8 cellular contexts compared by ENCODE assay signal in genomic region chr1:43978551-43979260, GRCh38. TPM values are rescaled to one million over a fixed set of nuclear protein-coding genes. Genes with fewer than 3 reads are reported as not detected.
DNase-seq lines count a peak whose midpoint lies in the region; TF ChIP-seq lines count a peak whose summit lies in the region.

TSS of gene B4GALT2 (plus strand) at chr1:43979210. CDS start at chr1:43981161, 1,951 bp downstream.

- H3K4me3 ChIP-seq in right atrium auricular region (peak within 1 kb of the TSS; percentile 77 to 81), prostate gland (peak within 1 kb of the TSS; percentile 65 to 68)

- TF ChIP-seq CTCF in right atrium auricular region (IDR thresholded peaks at IDR 0.05) (no peak), prostate gland (IDR thresholded peaks at IDR 0.05) (no peak)

- H3K4me1 ChIP-seq in right atrium auricular region (peaks cover 3 to 51% of the 10 kb centered on the region in 2 donors), prostate gland (replicated peaks) (peaks cover 30% of the 10 kb centered on the region)

- in situ Hi-C loops in ACHN (cut with HindIII; ENCODE audit: low pct_ligation_motif_present, low pct_unique_long_range_greater_than_20kb, low sequenced_read_pairs): no loop called here
- in situ Hi-C loops in GM18951 (cut with MboI; ENCODE audit: low sequenced_read_pairs, unreplicated experiment): no loop called here

- peak; percentile 36 for DNase-seq in ACHN
- peak; percentile 51 for DNase-seq in OCI-M1 (lab: John Stamatoyannopoulos, UW)
- no peak for DNase-seq in right atrium auricular region (ENCODE audit: low spot score)
- DNase-seq in prostate gland (ENCODE audit: low spot score): peak; percentile 30
- DNase-seq in amniotic stem cell (lab: John Stamatoyannopoulos, UW): no peak
- DNase-seq in NCI-H187 (lab: John Stamatoyannopoulos, UW): no peak

- H3K36me3 ChIP-seq in right atrium auricular region (peaks cover 21% of the 10 kb centered on the region), prostate gland (peaks cover 0 to 9% of the 10 kb centered on the region in 2 donors)

- TF ChIP-seq POLR2A in GM18951 (IDR thresholded peaks at IDR 0.05; ENCODE audit: extremely low read depth, insufficient read depth, insufficient read length) (peak; percentile 46), prostate gland (IDR thresholded peaks at IDR 0.05) (no peak)

- no peaks in the 10 kb centered on the region for H3K9me3 ChIP-seq in right atrium auricular region
- H3K9me3 ChIP-seq in prostate gland: no peaks in the 10 kb centered on the region

- intact Hi-C loops in prostate gland (cut with DNase I): no loop called here

- WGBS in prostate gland: 18% methylated on average over 17 of the region's 54 CpGs

- peak within 1 kb of the TSS; percentile 29 for H3K27ac ChIP-seq in angular gyrus (ENCODE audit: low read depth, low read length)
- H3K27ac ChIP-seq in right atrium auricular region: peak within 1 kb of the TSS; percentile 48 to 62
- peak within 1 kb of the TSS; percentile 50 to 60 for H3K27ac ChIP-seq in prostate gland

- H3K27me3 ChIP-seq in right atrium auricular region (no peaks in the 10 kb centered on the region), prostate gland (replicated peaks; ENCODE audit: insufficient read depth) (no peaks in the 10 kb centered on the region)

RNA-seq across cellular contexts. Expression of gene B4GALT2, which starts in this region (rescaled TPM):
- 10 to 100 TPM; 33.0 to 48.5 TPM for total RNA-seq in right atrium auricular region
- 10 to 100 TPM; 34.8 to 63.9 TPM for total RNA-seq in prostate gland

Comparison
In these comparisons a context has a peak if more than half of its experiments do, and no peak if none do; other contexts are left out.
1. DNase-seq: peak in ACHN (single experiment), OCI-M1 (single experiment) and prostate gland (single experiment); none in right atrium auricular region (single experiment), amniotic stem cell (single experiment) and NCI-H187 (0 of 2).
2. Peak in every context shown above with its lines, with median percentiles within 50 percentile points of each other: H3K27ac ChIP-seq.